In genomic region chr13:113141591-113141950, GRCh38 we compare ENCODE assay signal across 21 cellular contexts. TPM values are rescaled to one million over a fixed set of nuclear protein-coding genes. Genes with fewer than 3 reads are reported as not detected.
"Had no signal": no experiment of that assay in that cellular context is flagged by ENCODE, and none has a peak within 500 bp of the region (broad histone marks: within the 10 kb centered on the region; RNA-seq: fewer than 3 reads in every experiment).

No MANE protein-coding gene starts in this region.

- H3K4me3 ChIP-seq: cardiac muscle cell, left lung, mucosa of descending colon, ovary, psoas muscle, smooth muscle cell had no signal

- H3K27ac ChIP-seq: cardiac muscle cell, left lung, ovary, psoas muscle had no signal

- DNase-seq: activated CD4-positive, alpha-beta T cell treated with anti-CD3 and anti-CD28 coated beads, Interleukin-2, amount 50 U/mL, for 1 hour; activated CD8-positive, alpha-beta memory T cell treated with anti-CD3 and anti-CD28 coated beads for 24 hours; activated CD8-positive, alpha-beta memory T cell treated with anti-CD3 and anti-CD28 coated beads, Interleukin-2, amount 50 U/mL, for 48 hours; activated naive CD8-positive, alpha-beta T cell treated with anti-CD3 and anti-CD28 coated beads for 36 hours; activated T-cell treated with anti-CD3 and anti-CD28 coated beads, Interleukin-2, amount 50 U/mL, for 48 hours; amniotic stem cell; foreskin fibroblast; mucosa of descending colon; naive B cell; right cardiac atrium; stimulated activated CD4-positive, alpha-beta T cell treated with anti-CD3 and anti-CD28 coated beads, Interleukin-4, amount 100 ng/mL, for 4 hours; stimulated activated naive B cell treated with anti-CD40 and anti-IgM and Interleukin-4, amounts not matched to agents 10 μg/mL and 1 μg/mL and 100 μg/mL, for 72 hours had no signal

- H3K4me2 ChIP-seq: smooth muscle cell had no signal

- H3K4me1 ChIP-seq: left lung, psoas muscle had no signal

- H3K27me3 ChIP-seq: left lung, ovary had no signal

- ATAC-seq: activated CD4-positive, CD25-positive, alpha-beta regulatory T cell treated with anti-CD3 and anti-CD28 coated beads, Interleukin-2, amount 50 U/mL, for 24 hours; left lung; mucosa of descending colon; psoas muscle; stimulated activated naive B cell treated with anti-CD40 and anti-IgM and Interleukin-4, amounts not matched to agents 10 μg/mL and 1 μg/mL and 100 μg/mL, for 72 hours had no signal

- H3K36me3 ChIP-seq: cardiac muscle cell, left lung, ovary had no signal

- H3K9me3 ChIP-seq: left lung, mucosa of descending colon, ovary, psoas muscle had no signal

RNA-seq across cellular contexts. Expression of gene PROZ, which starts 16.9 kb away (rescaled TPM):
- total RNA-seq: cardiac muscle cell, dermis microvascular lymphatic vessel endothelial cell, glomerular endothelial cell, left lung, mucosa of descending colon, ovary, psoas muscle, smooth muscle cell, urinary bladder had no signal
- polyA plus RNA-seq: ovary, psoas muscle, smooth muscle cell, urinary bladder had no signal

RNA-seq across cellular contexts. Expression of gene F10, which starts 19.0 kb away (rescaled TPM):
- total RNA-seq: activated naive CD8-positive, alpha-beta T cell treated with anti-CD3 and anti-CD28 coated beads for 36 hours; dermis microvascular lymphatic vessel endothelial cell; glomerular endothelial cell had no signal

RNA-seq across cellular contexts. Expression of gene F7, which starts 36.0 kb away (rescaled TPM):
- total RNA-seq: dermis microvascular lymphatic vessel endothelial cell, glomerular endothelial cell, left lung had no signal
- polyA plus RNA-seq: cardiac muscle cell, right cardiac atrium had no signal
